In the genomic region with DNA sequence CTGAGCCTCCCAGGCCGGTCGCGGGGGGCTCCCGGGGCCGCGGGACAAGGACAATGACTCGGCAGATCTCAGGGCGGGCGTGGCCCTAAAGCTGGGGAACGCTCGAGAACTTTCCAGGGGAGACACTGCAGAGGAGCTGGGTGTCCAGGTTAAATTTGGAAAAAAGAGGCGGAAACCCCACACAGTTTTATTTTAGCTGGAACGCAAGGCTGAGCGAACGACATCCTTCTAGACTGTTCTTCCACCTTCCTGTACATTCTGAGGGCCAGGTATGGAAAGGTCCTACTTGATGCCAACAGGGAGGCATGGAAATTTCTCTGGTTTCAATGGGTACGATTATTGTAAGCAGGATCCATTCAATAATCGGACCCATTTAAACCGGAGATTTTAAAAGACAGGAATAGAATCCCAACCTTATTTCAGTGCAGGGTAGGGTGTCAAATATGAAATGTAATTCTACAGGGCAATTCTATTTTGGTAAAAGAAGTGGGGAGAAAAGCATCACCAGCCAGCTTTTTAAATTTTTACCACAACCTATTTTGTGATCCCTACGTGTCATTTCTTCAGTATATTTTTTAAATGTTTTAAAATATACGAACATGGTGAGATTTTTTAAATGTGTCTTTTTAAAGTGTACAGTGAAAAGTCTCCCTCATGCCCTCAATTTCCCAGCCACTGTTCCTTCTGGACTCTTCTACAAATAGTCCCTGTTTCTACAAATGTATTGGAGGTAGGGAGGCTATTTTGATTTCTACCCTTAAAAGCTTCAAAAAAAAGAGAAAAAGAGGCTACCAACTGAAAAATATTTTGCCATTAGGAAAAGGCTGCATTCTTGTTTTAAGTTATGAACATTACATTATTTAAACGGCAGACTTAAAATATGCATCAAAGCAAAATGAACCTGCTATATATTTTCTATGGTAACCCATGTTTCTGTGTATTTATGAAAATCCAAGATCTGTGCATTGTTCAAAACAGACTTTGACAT, we compare ENCODE assay signal across 8 cellular contexts. TPM values are rescaled to one million over a fixed set of nuclear protein-coding genes. Genes with fewer than 3 reads are reported as not detected.
A peak's percentile ranks its signal among the peaks of the same experiment; 100 is the strongest.
DNase-seq lines count a peak whose midpoint lies in the region; ATAC-seq and TF ChIP-seq lines count a peak whose summit lies in the region.

No MANE protein-coding gene starts in this region.

- no peaks in the 10 kb centered on the region for H3K27me3 Mint-ChIP-seq in activated T-cell treated with anti-CD3 and anti-CD28 coated beads, Interleukin-2, amount 50 U/mL, for 72 hours (ENCODE audit: low read depth)

- no peak for TF ChIP-seq CTCF in prostate gland (IDR thresholded peaks at IDR 0.05)

- ATAC-seq in HG02885 (IDR thresholded peaks at IDR 0.05; ENCODE audit: poor library complexity, unreplicated experiment) (peak; percentile 7), GM21515 (IDR thresholded peaks at IDR 0.05; ENCODE audit: unreplicated experiment) (no peak), GM21723 (IDR thresholded peaks at IDR 0.05; ENCODE audit: unreplicated experiment) (no peak)
- no peak for ATAC-seq in activated T-cell treated with anti-CD3 and anti-CD28 coated beads, Interleukin-2, amount 50 U/mL, for 72 hours (replicated peaks in 1 of 2)

- H3K36me3 ChIP-seq in prostate gland: no peaks in the 10 kb centered on the region

- H3K36me3 Mint-ChIP-seq in activated T-cell treated with anti-CD3 and anti-CD28 coated beads, Interleukin-2, amount 50 U/mL, for 72 hours (ENCODE audit: insufficient read depth in 2 of 2): peaks cover 31 to 33% of the 10 kb centered on the region in 2 donors

- peak overlapping the region; percentile 99 to 100 for H3K27ac ChIP-seq in prostate gland

- H3K4me1 Mint-ChIP-seq in activated T-cell treated with anti-CD3 and anti-CD28 coated beads, Interleukin-2, amount 50 U/mL, for 72 hours (ENCODE audit: low read depth): peaks cover 83% of the 10 kb centered on the region

- DNase-seq in ELF-1 (ENCODE audit: low read depth, low spot score): peak; percentile 61
- DNase-seq in activated T-cell treated with anti-CD3 and anti-CD28 coated beads, Interleukin-2, amount 50 U/mL, for 72 hours: no peak
- DNase-seq in cardiac septum (ENCODE audit: low spot score): peak; percentile 90
- peak; percentile 46 for DNase-seq in prostate gland (ENCODE audit: low spot score)
- no peak for DNase-seq in nucleus accumbens (lab: John Stamatoyannopoulos, UW)

- H3K27ac Mint-ChIP-seq in activated T-cell treated with anti-CD3 and anti-CD28 coated beads, Interleukin-2, amount 50 U/mL, for 72 hours: peak overlapping the region; percentile 100

- intact Hi-C loops in cardiac septum (cut with DNase I): no loop called here
- intact Hi-C loops in prostate gland (cut with DNase I): loop anchor here (2.0 kb wide), 1 partner anchor 23 kb away; no protein-coding TSS in a partner anchor

- H3K9me3 Mint-ChIP-seq in activated T-cell treated with anti-CD3 and anti-CD28 coated beads, Interleukin-2, amount 50 U/mL, for 72 hours: no peaks in the 10 kb centered on the region

- TF ChIP-seq POLR2A in prostate gland (IDR thresholded peaks at IDR 0.05): no peak

- H3K4me1 ChIP-seq in prostate gland (replicated peaks): peaks cover 8% of the 10 kb centered on the region

- H3K27me3 ChIP-seq in prostate gland (replicated peaks; ENCODE audit: insufficient read depth): no peaks in the 10 kb centered on the region

- WGBS in prostate gland: 21% methylated on average over 21 of the region's 21 CpGs

- peak overlapping the region; percentile 75 to 97 for H3K4me3 ChIP-seq in prostate gland

- peak overlapping the region; percentile 92 to 96 for H3K4me3 Mint-ChIP-seq in activated T-cell treated with anti-CD3 and anti-CD28 coated beads, Interleukin-2, amount 50 U/mL, for 72 hours

- no peaks in the 10 kb centered on the region for H3K9me3 ChIP-seq in prostate gland

RNA-seq across cellular contexts. Expression of a gene that starts 1.1 kb away (rescaled TPM):
- 1,000 to 10,000 TPM; 1,002 to 1,182 TPM for total RNA-seq in activated T-cell treated with anti-CD3 and anti-CD28 coated beads, Interleukin-2, amount 50 U/mL, for 72 hours
- total RNA-seq in cardiac septum (1,009 TPM), prostate gland (1,000 to 10,000 TPM in 1 of 2 donors, 100 to 1,000 TPM in 1; 854 to 1,154 TPM)

RNA-seq across cellular contexts. Expression of a gene that starts 51.9 kb away (rescaled TPM):
- 10 to 100 TPM; 13.4 to 14.5 TPM for total RNA-seq in activated T-cell treated with anti-CD3 and anti-CD28 coated beads, Interleukin-2, amount 50 U/mL, for 72 hours
- total RNA-seq in cardiac septum: 8.6 TPM
- total RNA-seq in prostate gland: 10 to 100 TPM; 28.0 to 44.4 TPM

Comparison
In these comparisons a context has a peak if more than half of its experiments do, and no peak if none do; other contexts are left out.
1. DNase-seq: peak in ELF-1 (single experiment), cardiac septum (single experiment) and prostate gland (single experiment); none in activated T-cell treated with anti-CD3 and anti-CD28 coated beads, Interleukin-2, amount 50 U/mL, for 72 hours (0 of 2) and nucleus accumbens (0 of 56).